19 cellular contexts compared by ENCODE assay signal in the genomic region with DNA sequence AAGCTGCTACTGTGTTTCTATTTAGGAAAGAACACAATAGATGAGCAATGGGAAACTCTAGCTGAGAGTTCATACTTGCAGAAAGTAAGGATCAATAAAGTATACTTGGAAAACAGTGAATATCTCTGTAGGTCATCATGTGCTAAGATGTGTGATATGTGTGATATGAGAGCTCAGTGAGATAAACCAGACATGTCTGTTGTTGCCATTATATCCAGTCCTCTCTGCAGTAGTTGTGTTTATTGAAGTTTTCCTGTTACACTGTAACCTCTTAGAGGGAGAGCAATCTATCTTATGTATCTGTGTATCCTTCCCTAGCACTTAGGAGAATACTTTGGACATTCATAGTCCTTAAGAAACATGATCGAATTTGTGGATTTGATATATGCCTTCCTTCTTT.
"Had no signal": no experiment of that assay in that cellular context is flagged by ENCODE, and none has a peak within 500 bp of the region (broad histone marks: within the 10 kb centered on the region; RNA-seq: fewer than 3 reads in every experiment).

No MANE protein-coding gene starts in this region.

- H3K27ac Mint-ChIP-seq: activated naive CD8-positive, alpha-beta T cell; endodermal cell; progenitor cell of endocrine pancreas; type B pancreatic cell had no signal

- H3K27me3 Mint-ChIP-seq: activated naive CD8-positive, alpha-beta T cell; naive thymus-derived CD8-positive, alpha-beta T cell; progenitor cell of endocrine pancreas; type B pancreatic cell had no signal

- ATAC-seq: left lobe of liver; naive thymus-derived CD8-positive, alpha-beta T cell had no signal

- DNase-seq: activated CD4-positive, alpha-beta T cell treated with anti-CD3 and anti-CD28 coated beads for 1 hour; activated CD4-positive, alpha-beta T cell treated with anti-CD3 and anti-CD28 coated beads, Interleukin-2, amount 50 U/mL, for 4 hours; activated naive CD4-positive, alpha-beta T cell; adrenal gland; colonic mucosa; dorsolateral prefrontal cortex; endodermal cell; esophagus squamous epithelium; naive thymus-derived CD8-positive, alpha-beta T cell; retina; sigmoid colon; stimulated activated CD4-positive, alpha-beta T cell treated with anti-CD3 and anti-CD28 coated beads, Interleukin-2, amount 100 ng/mL, for 48 hours; stimulated activated naive CD4-positive, alpha-beta T cell treated with Interleukin-2 at 50 U/mL for 16 hours; WERI-Rb-1 had no signal

- H3K4me1 Mint-ChIP-seq: endodermal cell had no signal

- H3K9me3 Mint-ChIP-seq: endodermal cell; naive thymus-derived CD8-positive, alpha-beta T cell; type B pancreatic cell had no signal

- H3K4me3 Mint-ChIP-seq: activated naive CD8-positive, alpha-beta T cell; endodermal cell; naive thymus-derived CD8-positive, alpha-beta T cell; type B pancreatic cell had no signal

- FAIRE-seq: TTC549 had no signal
